9 cellular contexts compared by ENCODE assay signal in the genomic region with DNA sequence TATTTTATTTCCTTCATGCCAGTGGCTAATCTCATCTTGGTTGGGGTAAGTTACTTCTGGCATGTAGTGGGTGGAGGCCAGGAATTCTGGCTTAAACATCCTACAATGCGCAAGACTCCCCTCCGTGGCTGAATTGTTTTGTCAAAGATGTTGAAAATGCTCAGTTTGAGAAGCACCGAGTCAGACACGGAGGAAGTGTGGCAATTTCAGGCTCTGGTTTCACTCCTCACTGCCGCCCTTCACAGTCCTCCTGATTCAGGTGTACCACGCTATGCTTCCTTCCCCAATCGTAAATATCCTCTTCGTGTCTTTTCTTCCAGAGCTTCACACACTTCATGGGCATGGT.
DNase-seq lines count a peak whose midpoint lies in the region; ATAC-seq and TF ChIP-seq lines count a peak whose summit lies in the region.
"Had no signal": no experiment of that assay in that cellular context is flagged by ENCODE, and none has a peak within 500 bp of the region (broad histone marks: within the 10 kb centered on the region; RNA-seq: fewer than 3 reads in every experiment).

No MANE protein-coding gene starts in this region.

- no peak overlapping the region for H2BK12ac ChIP-seq in H9 (ENCODE audit: insufficient read length, low read depth, low read length)

- no peaks in the 10 kb centered on the region for H3K23me2 ChIP-seq in H9 (ENCODE audit: insufficient read length, low read depth, low read length, poor library complexity, severe bottlenecking)

- no peak overlapping the region for H3K4me3 Mint-ChIP-seq in H9
- H3K4me3 Mint-ChIP-seq in mesothelial cell of epicardium = peak overlapping the region; percentile 33

- H3K56ac ChIP-seq in H9 (ENCODE audit: insufficient read length, low read depth, low read length) = no peak overlapping the region

- peak; percentile 75 for ATAC-seq in GM18511 (IDR thresholded peaks at IDR 0.05; ENCODE audit: unreplicated experiment)

- no peak overlapping the region for H2BK120ac ChIP-seq in H9 (ENCODE audit: low read depth, low read length, poor library complexity, severe bottlenecking)

- no peak overlapping the region for H2BK20ac ChIP-seq in H9 (ENCODE audit: low read depth, low read length, poor library complexity, severe bottlenecking)

- H4K91ac ChIP-seq in H9 (ENCODE audit: insufficient read length, low read depth, low read length) = no peak overlapping the region

- no peak overlapping the region for H2BK5ac ChIP-seq in H9 (ENCODE audit: insufficient read length, low read length)

- H3K9ac ChIP-seq in H9 (ENCODE audit: extremely low read depth, insufficient read length, low read length) (no peak overlapping the region), NT2/D1 (ENCODE audit: insufficient read length, low read depth) (peak overlapping the region; percentile 6)

- WGBS in H9 (ENCODE audit: extremely low coverage, insufficient read length, low lambda C conversion rate) = no CpG with 5 or more reads among the region's 8 CpGs

- H3K27me3 ChIP-seq in H9 (ENCODE audit: insufficient read depth, low read length) = no peaks in the 10 kb centered on the region
- H3K27me3 ChIP-seq in NT2/D1 (ENCODE audit: insufficient read depth, insufficient read length) = no peaks in the 10 kb centered on the region
- no peaks in the 10 kb centered on the region; the same call in 1 of the 2 replicates for H3K27me3 ChIP-seq in SJCRH30
- H3K27me3 ChIP-seq: SJSA1 had no signal

- no peak overlapping the region for H2AK5ac ChIP-seq in H9 (ENCODE audit: insufficient read length, low read length)

- no peak overlapping the region for H3K14ac ChIP-seq in H9 (ENCODE audit: insufficient read depth, low read length)

- H3K27ac ChIP-seq in H9 (ENCODE audit: insufficient read length, low read depth, low read length) (no peak overlapping the region), SJCRH30 (no peak overlapping the region)
- H3K27ac ChIP-seq: SJSA1 had no signal

- H3K27me3 Mint-ChIP-seq in H9 (ENCODE audit: low read depth) = no peaks in the 10 kb centered on the region
- no peaks in the 10 kb centered on the region for H3K27me3 Mint-ChIP-seq in mesothelial cell of epicardium (ENCODE audit: low read depth)

- no peak overlapping the region for H3K23ac ChIP-seq in H9 (ENCODE audit: insufficient read length, low read depth, low read length)

- H3K9me3 ChIP-seq in H9 (ENCODE audit: control insufficient read depth, low read depth, low read length) (no peaks in the 10 kb centered on the region), NT2/D1 (ENCODE audit: insufficient read depth, low read length) (no peaks in the 10 kb centered on the region), SJCRH30 (replicated peaks) (no peaks in the 10 kb centered on the region)
- H3K9me3 ChIP-seq: SJSA1 had no signal

- peak overlapping the region; percentile 1 for H3K4me2 ChIP-seq in H9 (ENCODE audit: insufficient read depth, insufficient read length, low read length)

- H3T11ph ChIP-seq in H9 (ENCODE audit: low read length) = no peak overlapping the region

- no peaks in the 10 kb centered on the region for H4K20me1 ChIP-seq in H9 (ENCODE audit: control insufficient read depth, insufficient read depth, insufficient read length)

- no peak for DNase-seq in H9
- no peak for DNase-seq in NT2/D1 (ENCODE audit: low read depth, low spot score)
- no peak for DNase-seq in mesothelial cell of epicardium (ENCODE audit: low spot score in 2 of 2, unreplicated experiment in 2 of 2)
- DNase-seq in NCI-H1105 treated with DMSO at 0.1 percent for 48 hours (lab: John Stamatoyannopoulos, UW) = no peak
- DNase-seq in HCEC 1CT = no peak
- no peak for DNase-seq in NCI-H748 (lab: John Stamatoyannopoulos, UW; ENCODE audit: unreplicated experiment)
- DNase-seq in SJCRH30 = no peak

- no peak overlapping the region for H4K8ac ChIP-seq in H9 (replicated peaks; ENCODE audit: insufficient read length, low read depth, low read length)

- peaks cover 15 to 32% of the 10 kb centered on the region in 2 experiments for H3K4me1 Mint-ChIP-seq in H9
- H3K4me1 Mint-ChIP-seq in mesothelial cell of epicardium = peaks cover 31% of the 10 kb centered on the region

- peak overlapping the region in 1 of 3 experiments; percentile 36; a peak in 1 of 7 replicates for H3K27ac Mint-ChIP-seq in H9
- peak overlapping the region; percentile 91 for H3K27ac Mint-ChIP-seq in mesothelial cell of epicardium

- H3K36me3 ChIP-seq in NT2/D1 (ENCODE audit: insufficient read depth, insufficient read length, low read length) = no peaks in the 10 kb centered on the region
- H3K36me3 ChIP-seq in SJCRH30 = no peaks in the 10 kb centered on the region
- H3K36me3 ChIP-seq: SJSA1 had no signal

- no peaks in the 10 kb centered on the region for H3K9me3 Mint-ChIP-seq in H9
- H3K9me3 Mint-ChIP-seq in mesothelial cell of epicardium = no peaks in the 10 kb centered on the region

- TF ChIP-seq CTCF in H9 (conservative IDR thresholded peaks at IDR 0.05) = no peak
- no peak for TF ChIP-seq CTCF in mesothelial cell of epicardium (IDR thresholded peaks at IDR 0.05; ENCODE audit: unreplicated experiment)

- no peaks in the 10 kb centered on the region for H3K79me2 ChIP-seq in H9 (ENCODE audit: insufficient read depth, low read length)

- H3K79me1 ChIP-seq in H9 (ENCODE audit: insufficient read depth, low read depth, low read length, poor library complexity, severe bottlenecking) = no peaks in the 10 kb centered on the region

- no peak overlapping the region for H3K4ac ChIP-seq in H9 (ENCODE audit: low read depth, low read length)

- H2AFZ ChIP-seq in H9 (ENCODE audit: low read length) = no peak overlapping the region

- H3K4me3 ChIP-seq in NT2/D1 (ENCODE audit: insufficient read length, low read depth) (no peak overlapping the region), SJCRH30 (no peak overlapping the region)
- H3K4me3 ChIP-seq: SJSA1 had no signal

- H3K4me1 ChIP-seq in H9 (ENCODE audit: insufficient read depth, low read length) (peaks cover 4% of the 10 kb centered on the region), NT2/D1 (ENCODE audit: insufficient read depth, insufficient read length) (peaks cover 5% of the 10 kb centered on the region), SJCRH30 (no peaks in the 10 kb centered on the region)
- H3K4me1 ChIP-seq: SJSA1 had no signal

- H3K18ac ChIP-seq in H9 (ENCODE audit: insufficient read length, low read depth, low read length) = no peak overlapping the region

- no peak overlapping the region for H2BK15ac ChIP-seq in H9 (ENCODE audit: low read depth, low read length)

- H3K36me3 Mint-ChIP-seq in H9 (ENCODE audit: insufficient read depth in 1 of 3, low read depth in 3 of 3) (no peaks in the 10 kb centered on the region; a peak in 1 of 7 replicates), mesothelial cell of epicardium (no peaks in the 10 kb centered on the region)

- H4K5ac ChIP-seq in H9 (ENCODE audit: insufficient read length, low read depth, low read length) = no peak overlapping the region
